Comparison of ENCODE assay signal across 25 cellular contexts in genomic region chr10:19411119-19411518, GRCh38.
"Had no signal": no experiment of that assay in that cellular context is flagged by ENCODE, and none has a peak within 500 bp of the region (broad histone marks: within the 10 kb centered on the region; RNA-seq: fewer than 3 reads in every experiment).

No MANE protein-coding gene starts in this region.

- H3K36me3 Mint-ChIP-seq: activated CD4-positive, alpha-beta memory T cell treated with anti-CD3 and anti-CD28 coated beads for 36 hours; activated naive CD8-positive, alpha-beta T cell treated with anti-CD3 and anti-CD28 coated beads for 36 hours had no signal

- H3K4me1 Mint-ChIP-seq: activated naive CD8-positive, alpha-beta T cell treated with anti-CD3 and anti-CD28 coated beads for 36 hours; nephron progenitor cell had no signal

- H3K4me3 ChIP-seq: adrenal gland, body of pancreas, cardiac muscle cell, esophagus muscularis mucosa, pancreas, psoas muscle, right atrium auricular region, spleen, tibial nerve had no signal

- H3K27ac Mint-ChIP-seq: activated CD4-positive, alpha-beta memory T cell treated with anti-CD3 and anti-CD28 coated beads for 36 hours; activated naive CD4-positive, alpha-beta T cell treated with anti-CD3 and anti-CD28 coated beads for 36 hours; activated naive CD8-positive, alpha-beta T cell treated with anti-CD3 and anti-CD28 coated beads for 36 hours; activated T-helper 1 cell treated with anti-CD3 and anti-CD28 coated beads, Interleukin-12 subunit alpha, Interleukin-12 subunit beta, Interleukin-2, Interleukin-4 antibody, amounts not matched to agents 30 ng/mL and 10 ng/mL and 1 ng/mL, durations not matched to agents 14 hours and 24 hours and 36 hours; nephron progenitor cell had no signal

- DNase-seq: activated CD4-positive, alpha-beta memory T cell treated with anti-CD3 and anti-CD28 coated beads for 36 hours; activated CD4-positive, alpha-beta T cell treated with anti-CD3 and anti-CD28 coated beads for 48 hours; activated CD8-positive, alpha-beta memory T cell treated with anti-CD3 and anti-CD28 coated beads, Interleukin-2, amount 50 U/mL, for 4 hours; activated effector memory CD4-positive, alpha-beta T cell treated with anti-CD3 and anti-CD28 coated beads, Interleukin-2, amount 50 U/mL, for 16 hours; activated naive CD4-positive, alpha-beta T cell treated with anti-CD3 and anti-CD28 coated beads for 36 hours; activated naive CD8-positive, alpha-beta T cell treated with anti-CD3 and anti-CD28 coated beads for 36 hours; activated T-cell treated with anti-CD3 and anti-CD28 coated beads, Interleukin-2, amount 50 U/mL, for 1 hour; adrenal gland; aorta; body of pancreas; cerebellar nuclear complex; left cardiac atrium; left ventricle myocardium superior; nephron progenitor cell; nucleus accumbens; pancreas; psoas muscle; spleen; stimulated activated naive CD4-positive, alpha-beta T cell treated with Interleukin-2 at 50 U/mL for 16 hours; WERI-Rb-1 had no signal

- H3K27me3 Mint-ChIP-seq: activated CD4-positive, alpha-beta memory T cell treated with anti-CD3 and anti-CD28 coated beads for 36 hours; activated naive CD8-positive, alpha-beta T cell treated with anti-CD3 and anti-CD28 coated beads for 36 hours had no signal

- H3K4me3 Mint-ChIP-seq: activated CD4-positive, alpha-beta memory T cell treated with anti-CD3 and anti-CD28 coated beads for 36 hours; activated naive CD4-positive, alpha-beta T cell treated with anti-CD3 and anti-CD28 coated beads for 36 hours; activated naive CD8-positive, alpha-beta T cell treated with anti-CD3 and anti-CD28 coated beads for 36 hours; activated T-helper 1 cell treated with anti-CD3 and anti-CD28 coated beads, Interleukin-12 subunit alpha, Interleukin-12 subunit beta, Interleukin-2, Interleukin-4 antibody, amounts not matched to agents 30 ng/mL and 10 ng/mL and 1 ng/mL, durations not matched to agents 14 hours and 24 hours and 36 hours; nephron progenitor cell had no signal
